Comparison of ENCODE assay signal across 7 cellular contexts in genomic region chr3:110895054-110895453, GRCh38.
"Had no signal": no experiment of that assay in that cellular context is flagged by ENCODE, and none has a peak within 500 bp of the region (broad histone marks: within the 10 kb centered on the region; RNA-seq: fewer than 3 reads in every experiment).

No MANE protein-coding gene starts in this region.

- H3K9ac ChIP-seq: KMS-11 had no signal

- H3K36me3 ChIP-seq: HAP-1 had no signal

- H3K4me3 ChIP-seq: HAP-1 had no signal

- H3K4me2 ChIP-seq: KMS-11 had no signal

- DNase-seq: GOT3, H7, KBM-7 had no signal

- H3K27ac ChIP-seq: KMS-11 had no signal

- ATAC-seq: HCT116 had no signal

- FAIRE-seq: HTR-8/SVneo had no signal

- H3K4me1 ChIP-seq: HAP-1 had no signal

- H3K9me3 ChIP-seq: HAP-1 had no signal
